Comparison of ENCODE assay signal across 24 cellular contexts in the genomic region with DNA sequence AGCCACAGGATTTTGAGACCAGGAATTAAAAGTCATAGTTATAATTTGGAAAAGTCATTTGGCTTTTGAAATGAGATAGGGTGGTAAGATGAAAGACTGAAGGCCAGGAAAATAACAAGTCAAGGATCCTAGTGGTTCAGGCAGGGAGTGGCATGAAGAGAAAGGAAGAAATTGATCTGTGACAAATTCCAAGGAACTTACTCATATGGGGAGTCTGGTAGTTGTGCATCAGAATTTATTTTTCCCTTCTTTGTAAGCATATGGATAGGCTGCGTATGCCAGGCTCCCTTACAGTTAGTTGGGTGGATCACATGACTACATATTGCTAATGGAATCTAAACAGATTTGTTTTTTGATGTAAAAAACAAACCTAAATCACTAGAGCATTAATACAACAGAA. TPM values are rescaled to one million over a fixed set of nuclear protein-coding genes. Genes with fewer than 3 reads are reported as not detected.
"Had no signal": no experiment of that assay in that cellular context is flagged by ENCODE, and none has a peak within 500 bp of the region (broad histone marks: within the 10 kb centered on the region; RNA-seq: fewer than 3 reads in every experiment).

No MANE protein-coding gene starts in this region.

- H3K4me3 ChIP-seq: esophagus squamous epithelium, lung, mucosa of descending colon, neural progenitor cell, ovary, right atrium auricular region, tibial artery, vagina had no signal

- H3K4me2 ChIP-seq: neural progenitor cell had no signal

- DNase-seq: cerebellar nuclear complex; effector memory CD8-positive, alpha-beta T cell; esophagus squamous epithelium; immature natural killer cell; kidney; left colon; left ventricle myocardium superior; mucosa of descending colon; natural killer cell; nucleus accumbens; ovary; stimulated activated CD4-positive, alpha-beta T cell treated with anti-CD3 and anti-CD28 coated beads, Interleukin-4, amount 100 ng/mL, for 1 hour; stimulated activated CD8-positive, alpha-beta memory T cell treated with anti-CD3 and anti-CD28 coated beads, Interleukin-4, amount 100 ng/mL, for 48 hours; tibial artery had no signal

- H3K27ac Mint-ChIP-seq: dendritic cell treated with granulocyte-macrophage colony-stimulating factor and Interleukin-4, amounts not matched to agents 40 ng/mL and 50 ng/mL, for 4 days; effector memory CD8-positive, alpha-beta T cell; immature natural killer cell; natural killer cell; neural progenitor cell; stimulated activated effector memory CD8-positive, alpha-beta T cell treated with anti-CD3 and anti-CD28 coated beads, Interleukin-12 subunit alpha, Interleukin-12 subunit beta, amount 100 ng/mL, for 72 hours; stimulated activated naive CD8-positive, alpha-beta T cell treated with anti-CD3 and anti-CD28 coated beads, Interleukin-15, Interleukin-2, amounts not matched to agents 100 ng/mL and 50 ng/mL, for 24 hours had no signal

- H3K4me1 Mint-ChIP-seq: immature natural killer cell; natural killer cell; stimulated activated effector memory CD8-positive, alpha-beta T cell treated with anti-CD3 and anti-CD28 coated beads, Interleukin-12 subunit alpha, Interleukin-12 subunit beta, amount 100 ng/mL, for 72 hours had no signal

- H3K36me3 Mint-ChIP-seq: immature natural killer cell; natural killer cell; neural progenitor cell; stimulated activated effector memory CD8-positive, alpha-beta T cell treated with anti-CD3 and anti-CD28 coated beads, Interleukin-12 subunit alpha, Interleukin-12 subunit beta, amount 100 ng/mL, for 72 hours had no signal

- H3K36me3 ChIP-seq: esophagus squamous epithelium, neural progenitor cell, ovary, right atrium auricular region, tibial artery, vagina had no signal

- H3K4me3 Mint-ChIP-seq: dendritic cell treated with granulocyte-macrophage colony-stimulating factor and Interleukin-4, amounts not matched to agents 40 ng/mL and 50 ng/mL, for 4 days; effector memory CD8-positive, alpha-beta T cell; immature natural killer cell; natural killer cell; neural progenitor cell; stimulated activated effector memory CD8-positive, alpha-beta T cell treated with anti-CD3 and anti-CD28 coated beads, Interleukin-12 subunit alpha, Interleukin-12 subunit beta, amount 100 ng/mL, for 72 hours; stimulated activated naive CD8-positive, alpha-beta T cell treated with anti-CD3 and anti-CD28 coated beads, Interleukin-15, Interleukin-2, amounts not matched to agents 100 ng/mL and 50 ng/mL, for 24 hours had no signal

- H3K9me3 Mint-ChIP-seq: dendritic cell treated with granulocyte-macrophage colony-stimulating factor and Interleukin-4, amounts not matched to agents 40 ng/mL and 50 ng/mL, for 4 days; neural progenitor cell had no signal

- ATAC-seq: effector memory CD8-positive, alpha-beta T cell; left colon; left ventricle myocardium superior; mucosa of descending colon; natural killer cell; stimulated activated effector memory CD8-positive, alpha-beta T cell treated with anti-CD3 and anti-CD28 coated beads, Interleukin-12 subunit alpha, Interleukin-12 subunit beta, amount 100 ng/mL, for 72 hours had no signal

- H3K27ac ChIP-seq: esophagus squamous epithelium, neural progenitor cell, ovary, right atrium auricular region, tibial artery had no signal

- H3K9me3 ChIP-seq: esophagus squamous epithelium, mucosa of descending colon, ovary, right atrium auricular region, tibial artery, vagina had no signal

- FAIRE-seq: colon, kidney had no signal

- H2AFZ ChIP-seq: neural progenitor cell had no signal

- H3K4me1 ChIP-seq: right atrium auricular region had no signal

- H3K27me3 ChIP-seq: ovary, vagina had no signal

- H3K9ac ChIP-seq: neural progenitor cell had no signal

RNA-seq across cellular contexts. Expression of a gene that starts 21.0 kb away (rescaled TPM):
- total RNA-seq: epithelial cell of proximal tubule, kidney, left ventricle myocardium superior, natural killer cell, ovary, posterior vena cava, right atrium auricular region had no signal
- polyA plus RNA-seq: immature natural killer cell, ovary had no signal
